ENCODE assay signal across 1 cellular context in genomic region chr11:34653851-34654490, GRCh38.
A peak's percentile ranks its signal among the peaks of the same experiment; 100 is the strongest.
TF ChIP-seq lines count a peak whose summit lies in the region.

No MANE protein-coding gene starts in this region.

TF ChIP-seq in HepG2, 621 proteins besides CTCF, POLR2A, EP300 and RAD21 (continued from another document and continues in another):
- TF ChIP-seq SKI (IDR thresholded peaks at IDR 0.05; ENCODE audit: partially characterized antibody) (peak; percentile 57), ZNF251 (CRISPR knock-in tag; IDR thresholded peaks at IDR 0.05) (no peak), GATAD1 (CRISPR knock-in tag; IDR thresholded peaks at IDR 0.05) (no peak), SRY (CRISPR knock-in tag; IDR thresholded peaks at IDR 0.05) (no peak), ZFYVE20 (CRISPR knock-in tag; IDR thresholded peaks at IDR 0.05; ENCODE audit: borderline replicate concordance, low read depth) (no peak), FOXP4 (CRISPR knock-in tag; IDR thresholded peaks at IDR 0.05) (peak; percentile 48; the same call in 1 of the 2 replicates), ZNF784 (CRISPR knock-in tag; IDR thresholded peaks at IDR 0.05; ENCODE audit: borderline replicate concordance) (0 out of 2 replicates have a peak, but pooled peaks have one; percentile 33), NFIC (IDR thresholded peaks at IDR 0.05; ENCODE audit: low read length) (no peak), STAT5B (CRISPR knock-in tag; IDR thresholded peaks at IDR 0.05) (no peak), KAT8 (CRISPR knock-in tag; IDR thresholded peaks at IDR 0.05) (no peak), BCLAF1 (IDR thresholded peaks at IDR 0.05) (no peak), CSRNP1 (CRISPR knock-in tag; IDR thresholded peaks at IDR 0.05) (no peak), ELF1 (CRISPR knock-in tag; IDR thresholded peaks at IDR 0.05) (no peak), KDM5A (IDR thresholded peaks at IDR 0.05; ENCODE audit: borderline replicate concordance, low read length) (no peak), ZNF879 (CRISPR knock-in tag; IDR thresholded peaks at IDR 0.05) (no peak), PAX8 (CRISPR knock-in tag; IDR thresholded peaks at IDR 0.05; ENCODE audit: borderline replicate concordance) (no peak), ZNF629 (CRISPR knock-in tag; conservative IDR thresholded peaks at IDR 0.05) (no peak), RFX3 (CRISPR knock-in tag; IDR thresholded peaks at IDR 0.05) (no peak), MTF2 (CRISPR knock-in tag; IDR thresholded peaks at IDR 0.05; ENCODE audit: borderline replicate concordance) (no peak), ZNF33A (CRISPR knock-in tag; IDR thresholded peaks at IDR 0.05; ENCODE audit: borderline replicate concordance) (no peak), DRAP1 (CRISPR knock-in tag; IDR thresholded peaks at IDR 0.05) (peak; percentile 40; the same call in 1 of the 2 replicates), AFF4 (CRISPR knock-in tag; IDR thresholded peaks at IDR 0.05) (no peak), ZNF572 (CRISPR knock-in tag; IDR thresholded peaks at IDR 0.05) (no peak), CERS6 (CRISPR knock-in tag; IDR thresholded peaks at IDR 0.05) (no peak), ZNF768 (CRISPR knock-in tag; IDR thresholded peaks at IDR 0.05) (no peak), HNF1A (IDR thresholded peaks at IDR 0.05; ENCODE audit: low read depth) (0 out of 2 replicates have a peak, but pooled peaks have one; percentile 42), HNF1A (CRISPR knock-in tag; IDR thresholded peaks at IDR 0.05; ENCODE audit: borderline replicate concordance) (no peak), ZSCAN20 (CRISPR knock-in tag; IDR thresholded peaks at IDR 0.05; ENCODE audit: borderline replicate concordance) (no peak), ZZZ3 (CRISPR knock-in tag; IDR thresholded peaks at IDR 0.05; ENCODE audit: borderline replicate concordance) (no peak), MLXIP (CRISPR knock-in tag; IDR thresholded peaks at IDR 0.05; ENCODE audit: borderline replicate concordance) (no peak), STAG1 (CRISPR knock-in tag; IDR thresholded peaks at IDR 0.05) (peak; percentile 80), ZNF761 (CRISPR knock-in tag; conservative IDR thresholded peaks at IDR 0.05) (no peak), ZNF746 (CRISPR knock-in tag; IDR thresholded peaks at IDR 0.05) (0 out of 2 replicates have a peak, but pooled peaks have one; percentile 19), POGK (CRISPR knock-in tag; conservative IDR thresholded peaks at IDR 0.05) (no peak), HNRNPLL (IDR thresholded peaks at IDR 0.05; ENCODE audit: low read depth, low read length, poor library complexity, severe bottlenecking) (no peak), FLYWCH1 (CRISPR knock-in tag; IDR thresholded peaks at IDR 0.05) (no peak)
